ENCODE assay signal across 15 cellular contexts in the genomic region with DNA sequence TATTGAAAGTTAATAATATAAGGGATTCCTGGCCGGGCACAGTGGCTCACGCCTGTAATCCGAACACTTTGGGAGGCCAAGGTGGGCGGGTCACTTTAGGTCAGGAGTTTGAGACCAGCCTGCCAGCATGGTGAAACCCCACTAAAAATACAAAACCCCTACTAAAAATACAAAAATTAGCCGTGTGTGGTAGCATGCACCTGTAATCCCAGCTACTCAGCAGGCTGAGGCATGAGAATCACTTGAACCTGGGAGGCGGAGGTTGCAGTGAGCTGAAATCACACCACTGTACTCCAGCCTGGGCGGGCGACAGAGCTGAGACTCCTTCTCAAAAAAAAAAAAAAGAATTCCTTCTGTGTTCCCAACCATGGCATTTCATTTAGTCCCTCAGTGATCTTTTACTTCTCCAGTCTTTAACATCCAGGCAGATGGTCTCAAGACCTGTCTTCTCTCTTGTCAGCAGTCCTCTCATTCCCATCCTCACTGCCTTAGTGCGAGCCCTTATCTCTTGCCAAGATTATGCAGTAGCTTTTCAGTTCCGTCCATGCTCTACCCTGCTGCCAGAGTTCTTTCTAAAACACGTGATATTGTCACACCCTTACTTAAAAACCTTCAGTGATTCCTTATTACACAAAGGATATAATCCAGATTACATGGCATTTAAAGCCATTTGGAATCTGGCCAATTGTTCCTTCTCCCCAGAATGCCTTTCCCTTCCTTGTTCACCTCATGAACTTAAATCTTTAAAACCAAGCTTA. TPM values are rescaled to one million over a fixed set of nuclear protein-coding genes. Genes with fewer than 3 reads are reported as not detected.
DNase-seq lines count a peak whose midpoint lies in the region; ATAC-seq and TF ChIP-seq lines count a peak whose summit lies in the region.
"Had no signal": no experiment of that assay in that cellular context is flagged by ENCODE, and none has a peak within 500 bp of the region (broad histone marks: within the 10 kb centered on the region; RNA-seq: fewer than 3 reads in every experiment).

No MANE protein-coding gene starts in this region.

- TF ChIP-seq CTCF in WERI-Rb-1 (IDR thresholded peaks at IDR 0.05; ENCODE audit: low read depth, low read length) (no peak), ascending aorta (IDR thresholded peaks at IDR 0.05) (no peak)

- no peak for ATAC-seq in GM18867 (IDR thresholded peaks at IDR 0.05; ENCODE audit: unreplicated experiment)
- ATAC-seq: effector memory CD8-positive, alpha-beta T cell; gastrocnemius medialis had no signal

- H3K27ac ChIP-seq in WERI-Rb-1: no peak overlapping the region
- H3K27ac ChIP-seq in substantia nigra (ENCODE audit: low read depth, low read length, poor library complexity, severe bottlenecking): peak overlapping the region; percentile 73
- no peak overlapping the region for H3K27ac ChIP-seq in ascending aorta
- H3K27ac ChIP-seq: gastrocnemius medialis had no signal

- peaks cover 4% of the 10 kb centered on the region for H3K36me3 ChIP-seq in WERI-Rb-1
- no peaks in the 10 kb centered on the region for H3K36me3 ChIP-seq in ascending aorta
- H3K36me3 ChIP-seq: gastrocnemius medialis had no signal

- peak; percentile 17 for DNase-seq in DMS79 treated with DMSO at 0.1 percent for 48 hours (lab: John Stamatoyannopoulos, UW)
- no peak for DNase-seq in DMS79 (lab: John Stamatoyannopoulos, UW)
- DNase-seq in WERI-Rb-1: peak; percentile 16
- DNase-seq in left kidney (ENCODE audit: low read depth, low spot score): peak; percentile 66
- no peak for DNase-seq in substantia nigra (lab: John Stamatoyannopoulos, UW)
- no peak for DNase-seq in SIG-M5 (lab: John Stamatoyannopoulos, UW)
- no peak for DNase-seq in ascending aorta (ENCODE audit: low spot score in 2 of 2)
- DNase-seq: activated B cell treated with CpG ODN at 0.5 μM for 24 hours; activated gamma-delta T cell; CD4-positive, alpha-beta T cell; effector memory CD8-positive, alpha-beta T cell; gastrocnemius medialis; NCI-H2029 treated with DMSO at 0.1 percent for 48 hours; NK-92 treated with Interleukin-12 subunit alpha and Interleukin-12 subunit beta, amount 100 ng/mL, for 24 hours had no signal

- intact Hi-C loops in ascending aorta (cut with DNase I): no loop called here

- H3K9me3 ChIP-seq in WERI-Rb-1 (ENCODE audit: severe bottlenecking) (no peaks in the 10 kb centered on the region), ascending aorta (no peaks in the 10 kb centered on the region)
- H3K9me3 ChIP-seq: gastrocnemius medialis had no signal

- no peak overlapping the region for H3K4me3 ChIP-seq in WERI-Rb-1 (ENCODE audit: low read depth, low read length)
- H3K4me3 ChIP-seq in ascending aorta: no peak overlapping the region
- H3K4me3 ChIP-seq: gastrocnemius medialis had no signal

- no peaks in the 10 kb centered on the region for H3K27me3 ChIP-seq in WERI-Rb-1 (ENCODE audit: insufficient read depth, low read depth, severe bottlenecking)
- no peaks in the 10 kb centered on the region for H3K27me3 ChIP-seq in ascending aorta
- H3K27me3 ChIP-seq: gastrocnemius medialis had no signal

- H3K4me1 ChIP-seq in ascending aorta: no peaks in the 10 kb centered on the region

RNA-seq across cellular contexts. Expression of gene RTN3, which starts 17.9 kb away (rescaled TPM):
- 49.5 TPM for total RNA-seq in ascending aorta

RNA-seq across cellular contexts. Expression of gene ATL3, which starts 28.0 kb away (rescaled TPM):
- 77.3 TPM for total RNA-seq in ascending aorta

Comparison
In these comparisons a context has a peak if more than half of its experiments do, and no peak if none do; other contexts are left out.
1. DNase-seq: peak in DMS79 treated with DMSO at 0.1 percent for 48 hours (single experiment), WERI-Rb-1 (single experiment) and left kidney (single experiment); none in DMS79 (single experiment), substantia nigra (0 of 49), SIG-M5 (single experiment) and ascending aorta (0 of 2).